In genomic region chr1:187143783-187144182, GRCh38 we compare ENCODE assay signal across 28 cellular contexts.
"Had no signal": no experiment of that assay in that cellular context is flagged by ENCODE, and none has a peak within 500 bp of the region (broad histone marks: within the 10 kb centered on the region; RNA-seq: fewer than 3 reads in every experiment).

No MANE protein-coding gene starts in this region.

- H3K27me3 Mint-ChIP-seq: naive thymus-derived CD4-positive, alpha-beta T cell; progenitor cell of endocrine pancreas; stimulated activated memory B cell treated with anti-CD40 and anti-IgM and Interleukin-4, amounts not matched to agents 10 μg/mL and 1 μg/mL and 100 μg/mL, for 72 hours; stimulated activated naive CD8-positive, alpha-beta T cell treated with anti-CD3 and anti-CD28 coated beads, Interleukin-15, Interleukin-2, amounts not matched to agents 100 ng/mL and 50 ng/mL, for 24 hours had no signal

- H3K4me3 Mint-ChIP-seq: naive thymus-derived CD4-positive, alpha-beta T cell; natural killer cell; nephron; neural progenitor cell; stimulated activated memory B cell treated with anti-CD40 and anti-IgM and Interleukin-4, amounts not matched to agents 10 μg/mL and 1 μg/mL and 100 μg/mL, for 72 hours; stimulated activated naive CD8-positive, alpha-beta T cell treated with anti-CD3 and anti-CD28 coated beads, Interleukin-15, Interleukin-2, amounts not matched to agents 100 ng/mL and 50 ng/mL, for 24 hours had no signal

- H3K27ac ChIP-seq: neural progenitor cell, ovary, parathyroid adenoma, psoas muscle, right lobe of liver, sigmoid colon, suprapubic skin, testis, tibial artery, transverse colon, upper lobe of left lung, vagina had no signal

- ATAC-seq: naive thymus-derived CD4-positive, alpha-beta T cell; natural killer cell; psoas muscle; right cardiac atrium; right lobe of liver; stimulated activated memory B cell treated with anti-CD40 and anti-IgM and Interleukin-4, amounts not matched to agents 10 μg/mL and 1 μg/mL and 100 μg/mL, for 72 hours had no signal

- H3K36me3 Mint-ChIP-seq: naive thymus-derived CD4-positive, alpha-beta T cell; neural progenitor cell; stimulated activated memory B cell treated with anti-CD40 and anti-IgM and Interleukin-4, amounts not matched to agents 10 μg/mL and 1 μg/mL and 100 μg/mL, for 72 hours had no signal

- H3K27ac Mint-ChIP-seq: naive thymus-derived CD4-positive, alpha-beta T cell; natural killer cell; nephron; neural progenitor cell; progenitor cell of endocrine pancreas; stimulated activated memory B cell treated with anti-CD40 and anti-IgM and Interleukin-4, amounts not matched to agents 10 μg/mL and 1 μg/mL and 100 μg/mL, for 72 hours; stimulated activated naive CD8-positive, alpha-beta T cell treated with anti-CD3 and anti-CD28 coated beads, Interleukin-15, Interleukin-2, amounts not matched to agents 100 ng/mL and 50 ng/mL, for 24 hours had no signal

- DNase-seq: naive thymus-derived CD4-positive, alpha-beta T cell; natural killer cell; occipital lobe; ovary; posterior cingulate gyrus; psoas muscle; right cardiac atrium; right lobe of liver; sigmoid colon; small intestine; stimulated activated CD4-positive, alpha-beta T cell treated with anti-CD3 and anti-CD28 coated beads, Interleukin-15, amount 100 ng/mL, for 24 hours; stimulated activated CD4-positive, alpha-beta T cell treated with anti-CD3 and anti-CD28 coated beads, Interleukin-2, amount 100 ng/mL, for 24 hours; stimulated activated CD4-positive, alpha-beta T cell treated with anti-CD3 and anti-CD28 coated beads, Interleukin-2, amount 100 ng/mL, for 48 hours; stimulated activated CD4-positive, alpha-beta T cell treated with anti-CD3 and anti-CD28 coated beads, Interleukin-4, amount 100 ng/mL, for 24 hours; stimulated activated naive CD4-positive, alpha-beta T cell; substantia nigra; testis; tibial artery; transverse colon; upper lobe of left lung had no signal

- H3K4me1 Mint-ChIP-seq: natural killer cell; nephron; neural progenitor cell; stimulated activated memory B cell treated with anti-CD40 and anti-IgM and Interleukin-4, amounts not matched to agents 10 μg/mL and 1 μg/mL and 100 μg/mL, for 72 hours had no signal
